8 cellular contexts compared by ENCODE assay signal in genomic region chr3:120596116-120596852, GRCh38. TPM values are rescaled to one million over a fixed set of nuclear protein-coding genes. Genes with fewer than 3 reads are reported as not detected.
DNase-seq lines count a peak whose midpoint lies in the region; ATAC-seq and TF ChIP-seq lines count a peak whose summit lies in the region.

NDUFB4 (plus strand) TSS chr3:120596336; CDS start chr3:120596360, 24 bp downstream.

- TF ChIP-seq CTCF in GM13976 (IDR thresholded peaks at IDR 0.05; ENCODE audit: borderline replicate concordance, control extremely low read depth, extremely low read depth, insufficient read depth, missing control alignments) (no peak), heart left ventricle (IDR thresholded peaks at IDR 0.05) (no peak), type B pancreatic cell (conservative IDR thresholded peaks at IDR 0.05) (no peak)

- WGBS in heart left ventricle, 4 donors, result 0 to 1% (median 0%) methylated on average over 41 to 53 of the region's 53 CpGs

- peak within 1 kb of the TSS; percentile 83 to 98 (median 94) for H3K27ac ChIP-seq in heart left ventricle

- peak within 1 kb of the TSS; percentile 96 for H3K27ac Mint-ChIP-seq in type B pancreatic cell

- DNase-seq in GM13976 (ENCODE audit: low spot score), result peak; percentile 97
- DNase-seq in NCI-H146 treated with DMSO at 0.1 percent for 48 hours (lab: John Stamatoyannopoulos, UW; ENCODE audit: unreplicated experiment), result peak; percentile 100
- peak; percentile 97 for DNase-seq in amniotic epithelial cell (ENCODE audit: low read depth)
- peak; percentile 97 to 99 (median 99) for DNase-seq in heart left ventricle
- DNase-seq in pons (ENCODE audit: low spot score), result peak; percentile 99
- peak; percentile 98 for DNase-seq in type B pancreatic cell (ENCODE audit: extremely low spot score, unreplicated experiment)

- H3K9me3 ChIP-seq in heart left ventricle, result no peaks in the 10 kb centered on the region

- peaks cover 0 to 35% (median 26%) of the 10 kb centered on the region in 9 donors for H3K36me3 ChIP-seq in heart left ventricle

- H3K4me3 Mint-ChIP-seq in type B pancreatic cell, result peak within 1 kb of the TSS; percentile 92

- intact Hi-C loops in T-helper 1 cell treated with Interleukin-12 subunit alpha and Interleukin-12 subunit beta and Interleukin-4 antibody, amounts not matched to agents 30 ng/mL and 1 ng/mL, for 36 hours (cut with micrococcal nuclease), result loop anchor here (1.0 to 10.0 kb wide), 15 partner anchors 35 to 1919 kb away; partner anchors contain the start of genes B4GALT4, CFAP91, COX17 and EAF2
- intact Hi-C loops in heart left ventricle (cut with DNase I), result loop anchor here in 8 of 10 donors (1.0 to 10.0 kb wide), 3 partner anchors 146 to 149 kb away; partner anchors contain the start of genes GTF2E1 (in 8 of the 8) and RABL3 (in 8 of the 8)

- ATAC-seq in HG02870 (IDR thresholded peaks at IDR 0.05; ENCODE audit: unreplicated experiment), result peak; percentile 93
- peak; percentile 99 for ATAC-seq in heart left ventricle

- peaks cover 11 to 47% (median 34%) of the 10 kb centered on the region in 12 donors for H3K4me1 ChIP-seq in heart left ventricle

- H3K4me3 ChIP-seq in heart left ventricle, result peak within 1 kb of the TSS; percentile 61 to 94 (median 76)

- H3K36me3 Mint-ChIP-seq in type B pancreatic cell, result peaks cover 12% of the 10 kb centered on the region

- peaks cover 7% of the 10 kb centered on the region for H3K27me3 Mint-ChIP-seq in type B pancreatic cell

- peaks cover 7% of the 10 kb centered on the region for H3K4me1 Mint-ChIP-seq in type B pancreatic cell (ENCODE audit: unreplicated experiment)

- no peaks in the 10 kb centered on the region for H3K27me3 ChIP-seq in heart left ventricle

- peak; percentile 26 to 74 for TF ChIP-seq POLR2A in heart left ventricle (IDR thresholded peaks at IDR 0.05)

- H3K9me3 Mint-ChIP-seq in type B pancreatic cell, result no peaks in the 10 kb centered on the region

- in situ Hi-C loops in GM13976 (cut with MboI; ENCODE audit: low sequenced_read_pairs, unreplicated experiment), result no loop called here

RNA-seq across cellular contexts. Expression of gene NDUFB4, which starts in this region (rescaled TPM):
- 117 and 121 TPM in 2 replicates for total RNA-seq in T-helper 1 cell treated with Interleukin-12 subunit alpha and Interleukin-12 subunit beta and Interleukin-4 antibody, amounts not matched to agents 30 ng/mL and 1 ng/mL, for 36 hours
- total RNA-seq in heart left ventricle (100 to 1,000 TPM; 283 to 596 (median 505) TPM), type B pancreatic cell (ENCODE audit: low replicate concordance) (129 and 171 TPM in 2 replicates)
- polyA plus RNA-seq in heart left ventricle, result 100 to 1,000 TPM; 477 to 899 TPM

Comparison
In these comparisons a context has a peak if more than half of its experiments do, and no peak if none do; other contexts are left out.
1. Peak in every context shown above with its lines: DNase-seq, ATAC-seq, H3K4me3 ChIP-seq and H3K27ac ChIP-seq.